Comparison of ENCODE assay signal across 8 cellular contexts in the genomic region with DNA sequence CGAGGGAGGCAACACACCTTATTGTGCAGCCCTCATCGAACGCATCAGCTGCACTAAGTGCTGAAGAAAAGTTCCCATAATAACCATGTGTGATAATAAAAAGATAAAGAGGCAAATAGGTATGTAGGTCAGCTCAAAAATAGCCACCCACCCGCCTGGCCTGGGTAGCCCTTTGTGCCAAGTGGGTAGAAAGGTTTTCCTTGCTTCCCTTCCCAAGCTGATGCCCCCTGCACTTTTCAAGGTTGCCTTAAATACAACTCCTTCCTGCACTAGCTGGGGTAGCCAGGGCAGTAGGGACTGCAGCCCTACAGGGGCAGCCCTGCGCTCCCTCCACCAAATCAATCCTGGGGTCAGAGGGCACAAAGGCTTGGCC. TPM values are rescaled to one million over a fixed set of nuclear protein-coding genes. Genes with fewer than 3 reads are reported as not detected.
DNase-seq lines count a peak whose midpoint lies in the region; ATAC-seq and TF ChIP-seq lines count a peak whose summit lies in the region.

No MANE protein-coding gene starts in this region.

- no peaks in the 10 kb centered on the region for H3K9me3 Mint-ChIP-seq in activated CD8-positive, alpha-beta memory T cell treated with anti-CD3 and anti-CD28 coated beads, Interleukin-2, amount 10 ng/mL, durations not matched to agents 7 days and 5 days (ENCODE audit: low read depth)
- H3K9me3 Mint-ChIP-seq in brain = no peaks in the 10 kb centered on the region

- 57% methylated on average over 4 of the region's 5 CpGs for WGBS in mesenchymal stem cell
- whole genome bisulfite sequencing in upper lobe of left lung, 2 donors = 61 to 64% methylated on average over 4 to 5 of the region's 5 CpGs

- no peaks in the 10 kb centered on the region for H3K27me3 ChIP-seq in mesenchymal stem cell (ENCODE audit: control insufficient read depth in 1 of 2, insufficient read depth in 1 of 2, low read length in 2 of 2)
- no peaks in the 10 kb centered on the region for H3K27me3 ChIP-seq in upper lobe of left lung

- H3K27ac Mint-ChIP-seq in activated CD8-positive, alpha-beta memory T cell treated with anti-CD3 and anti-CD28 coated beads, Interleukin-2, amount 10 ng/mL, durations not matched to agents 7 days and 5 days = peak overlapping the region; percentile 98
- H3K27ac Mint-ChIP-seq in brain = peak overlapping the region; percentile 97 to 100 (median 99)

- peak overlapping the region; percentile 65 for H3K9ac ChIP-seq in mesenchymal stem cell (ENCODE audit: low read length)

- no peak for TF ChIP-seq EP300 in upper lobe of left lung (IDR thresholded peaks at IDR 0.05)

- H3K36me3 ChIP-seq in mesenchymal stem cell (ENCODE audit: control insufficient read depth in 1 of 2, insufficient read depth in 2 of 2, low read depth in 1 of 2, low read length in 2 of 2) = no peaks in the 10 kb centered on the region
- no peaks in the 10 kb centered on the region for H3K36me3 ChIP-seq in upper lobe of left lung

- H2AFZ ChIP-seq in mesenchymal stem cell (ENCODE audit: low read depth, low read length) = peak overlapping the region; percentile 30

- ATAC-seq in activated CD8-positive, alpha-beta memory T cell treated with anti-CD3 and anti-CD28 coated beads, Interleukin-2, amount 10 ng/mL, durations not matched to agents 7 days and 5 days = no peak
- no peak for ATAC-seq in upper lobe of left lung (ENCODE audit: low FRiP score in 2 of 2)

- DNase-seq in activated CD8-positive, alpha-beta memory T cell treated with anti-CD3 and anti-CD28 coated beads, Interleukin-2, amount 10 ng/mL, durations not matched to agents 7 days and 5 days = peak; percentile 51
- no peak for DNase-seq in activated CD8-positive, alpha-beta memory T cell treated with anti-CD3 and anti-CD28 coated beads for 24 hours
- DNase-seq in mesenchymal stem cell = no peak
- DNase-seq in upper lobe of left lung = no peak
- DNase-seq in dermis blood vessel endothelial cell = no peak
- DNase-seq in 8988T = no peak
- DNase-seq in SIG-M5 (lab: John Stamatoyannopoulos, UW) = no peak

- H3K4me1 ChIP-seq in mesenchymal stem cell (ENCODE audit: control insufficient read depth, insufficient read depth, low read depth, low read length) (peaks cover 18% of the 10 kb centered on the region), upper lobe of left lung (peaks cover 60 to 72% (median 65%) of the 10 kb centered on the region in 4 donors)

- peak overlapping the region; percentile 79 for H3K27ac ChIP-seq in mesenchymal stem cell (ENCODE audit: low read length, poor library complexity, severe bottlenecking)
- peak overlapping the region; percentile 72 to 98 (median 92) for H3K27ac ChIP-seq in upper lobe of left lung

- no peaks in the 10 kb centered on the region for H3K36me3 Mint-ChIP-seq in activated CD8-positive, alpha-beta memory T cell treated with anti-CD3 and anti-CD28 coated beads, Interleukin-2, amount 10 ng/mL, durations not matched to agents 7 days and 5 days
- H3K36me3 Mint-ChIP-seq in brain = no peaks in the 10 kb centered on the region

- H3K4me3 Mint-ChIP-seq in activated CD8-positive, alpha-beta memory T cell treated with anti-CD3 and anti-CD28 coated beads, Interleukin-2, amount 10 ng/mL, durations not matched to agents 7 days and 5 days = peak overlapping the region; percentile 68
- peak overlapping the region; percentile 80 to 89 (median 81) for H3K4me3 Mint-ChIP-seq in brain

- H2BK5ac ChIP-seq in mesenchymal stem cell (ENCODE audit: low read depth, low read length, poor library complexity, severe bottlenecking) = peak overlapping the region; percentile 82

- TF ChIP-seq CTCF in brain (conservative IDR thresholded peaks at IDR 0.05) (no peak), upper lobe of left lung (IDR thresholded peaks at IDR 0.05) (no peak)

- H4K91ac ChIP-seq in mesenchymal stem cell (ENCODE audit: low read length) = peak overlapping the region; percentile 99

- H4K8ac ChIP-seq in mesenchymal stem cell (ENCODE audit: low read length) = peak overlapping the region; percentile 87

- peak overlapping the region; percentile 99 for H3K4me2 ChIP-seq in mesenchymal stem cell (ENCODE audit: low read length, poor library complexity, severe bottlenecking)

- peak overlapping the region; percentile 97 to 99 for H3K18ac ChIP-seq in mesenchymal stem cell (ENCODE audit: low read depth in 1 of 2, low read length in 2 of 2)

- H3K4ac ChIP-seq in mesenchymal stem cell (ENCODE audit: low read depth in 1 of 2, low read length in 2 of 2) = peak overlapping the region; percentile 98 to 99

- H3K9me3 ChIP-seq in mesenchymal stem cell (ENCODE audit: control insufficient read depth, low read length) (no peaks in the 10 kb centered on the region), upper lobe of left lung (no peaks in the 10 kb centered on the region)

- peak overlapping the region; percentile 66 for H2BK15ac ChIP-seq in mesenchymal stem cell (ENCODE audit: low read depth, poor library complexity, severe bottlenecking)

- H3K23ac ChIP-seq in mesenchymal stem cell (ENCODE audit: low read length in 2 of 2) = peak overlapping the region in 1 of 2 experiments; percentile 92

- no peak for TF ChIP-seq POLR2A in upper lobe of left lung (IDR thresholded peaks at IDR 0.05)

- H2BK120ac ChIP-seq in mesenchymal stem cell (ENCODE audit: low read depth, low read length) = peak overlapping the region; percentile 75

- no peaks in the 10 kb centered on the region for H3K79me1 ChIP-seq in mesenchymal stem cell (replicated peaks; ENCODE audit: low read length, poor library complexity, severe bottlenecking)

- peak overlapping the region in 1 of 2 experiments; percentile 94 for H3K14ac ChIP-seq in mesenchymal stem cell (ENCODE audit: low read length in 2 of 2)

- H3K4me3 ChIP-seq in mesenchymal stem cell (ENCODE audit: insufficient read depth in 1 of 2, low read depth in 1 of 2, low read length in 2 of 2) = peak overlapping the region in 1 of 2 experiments; percentile 6
- H3K4me3 ChIP-seq in upper lobe of left lung = peak overlapping the region in 1 of 4 donors; percentile 50

- peak overlapping the region; percentile 96 to 100 for H2BK12ac ChIP-seq in mesenchymal stem cell (ENCODE audit: low read length in 2 of 2)

- CTCF ChIA-PET in activated CD8-positive, alpha-beta memory T cell treated with anti-CD3 and anti-CD28 coated beads, Interleukin-2, amount 10 ng/mL, durations not matched to agents 7 days and 5 days (lab: Charles Lee) = interaction anchor here (1.1 to 11.6 kb wide), 19 partner anchors 11 to 214 kb away, joined by 3 to 94 read pairs (median 6); a partner anchor contains a TSS

- H3K27me3 Mint-ChIP-seq in activated CD8-positive, alpha-beta memory T cell treated with anti-CD3 and anti-CD28 coated beads, Interleukin-2, amount 10 ng/mL, durations not matched to agents 7 days and 5 days = no peaks in the 10 kb centered on the region
- peaks cover 8% of the 10 kb centered on the region for H3K27me3 Mint-ChIP-seq in brain

- H2AK5ac ChIP-seq in mesenchymal stem cell (ENCODE audit: low read length, severe bottlenecking) = peak overlapping the region; percentile 88

- peaks cover 57% of the 10 kb centered on the region for H3K4me1 Mint-ChIP-seq in activated CD8-positive, alpha-beta memory T cell treated with anti-CD3 and anti-CD28 coated beads, Interleukin-2, amount 10 ng/mL, durations not matched to agents 7 days and 5 days
- H3K4me1 Mint-ChIP-seq in brain = peaks cover 83% of the 10 kb centered on the region

RNA-seq across cellular contexts. Expression of a gene that starts 13.5 kb away (rescaled TPM):
- 100 to 1,000 TPM; 291 to 293 TPM for total RNA-seq in activated CD8-positive, alpha-beta memory T cell treated with anti-CD3 and anti-CD28 coated beads, Interleukin-2, amount 10 ng/mL, durations not matched to agents 7 days and 5 days
- 121 TPM for polyA plus RNA-seq in brain (ENCODE audit: insufficient read depth, low read depth, low replicate concordance)
- 109 TPM for polyA plus RNA-seq in mesenchymal stem cell (2013, experiment 1 of 2)
- 107 TPM for polyA plus RNA-seq in mesenchymal stem cell (2013, experiment 2 of 2)
- total RNA-seq in upper lobe of left lung = 100 to 1,000 TPM in 5 of 6 donors, 10 to 100 TPM in 1; 81.0 to 218 (median 151) TPM
- 146 and 173 TPM in 2 replicates for total RNA-seq in dermis blood vessel endothelial cell

RNA-seq across cellular contexts. Expression of a gene that starts 44.1 kb away (rescaled TPM):
- total RNA-seq in activated CD8-positive, alpha-beta memory T cell treated with anti-CD3 and anti-CD28 coated beads, Interleukin-2, amount 10 ng/mL, durations not matched to agents 7 days and 5 days = 10 to 100 TPM; 34.9 to 36.8 TPM
- 43.6 TPM for polyA plus RNA-seq in brain (ENCODE audit: insufficient read depth, low read depth, low replicate concordance)
- 36.0 TPM for polyA plus RNA-seq in mesenchymal stem cell (2013, experiment 1 of 2)
- polyA plus RNA-seq in mesenchymal stem cell (2013, experiment 2 of 2) = 36.1 TPM
- total RNA-seq in upper lobe of left lung = 10 to 100 TPM; 20.4 to 40.7 (median 24.4) TPM
- total RNA-seq in dermis blood vessel endothelial cell = 33.5 and 38.3 TPM in 2 replicates

RNA-seq across cellular contexts. Expression of a gene that starts 44.4 kb away (rescaled TPM):
- total RNA-seq in activated CD8-positive, alpha-beta memory T cell treated with anti-CD3 and anti-CD28 coated beads, Interleukin-2, amount 10 ng/mL, durations not matched to agents 7 days and 5 days = 10 to 100 TPM; 61.4 to 67.6 TPM
- polyA plus RNA-seq in brain (ENCODE audit: insufficient read depth, low read depth, low replicate concordance) = 79.8 TPM
- polyA plus RNA-seq in mesenchymal stem cell (2013, experiment 1 of 2) = 63.6 TPM
- polyA plus RNA-seq in mesenchymal stem cell (2013, experiment 2 of 2) = 65.1 TPM
- total RNA-seq in upper lobe of left lung = 100 to 1,000 TPM in 1 of 6 donors, 10 to 100 TPM in 5; 34.6 to 110 (median 92.6) TPM
- total RNA-seq in dermis blood vessel endothelial cell = 51.5 and 54.5 TPM in 2 replicates
